20 cellular contexts compared by ENCODE assay signal in genomic region chr2:141035846-141036420, GRCh38.
"Had no signal": no experiment of that assay in that cellular context is flagged by ENCODE, and none has a peak within 500 bp of the region (broad histone marks: within the 10 kb centered on the region; RNA-seq: fewer than 3 reads in every experiment).

No MANE protein-coding gene starts in this region.

- H3K9me3 ChIP-seq: esophagus squamous epithelium, mucosa of descending colon, pancreas, tibial artery, upper lobe of left lung, uterus had no signal

- H3K27me3 ChIP-seq: esophagus squamous epithelium, tibial artery, upper lobe of left lung, uterus had no signal

- H3K9me3 Mint-ChIP-seq: stimulated activated naive CD8-positive, alpha-beta T cell treated with anti-CD3 and anti-CD28 coated beads, Interleukin-15, Interleukin-2, amounts not matched to agents 100 ng/mL and 50 ng/mL, for 24 hours had no signal

- H3K4me1 Mint-ChIP-seq: naive thymus-derived CD8-positive, alpha-beta T cell; stimulated activated effector memory CD8-positive, alpha-beta T cell treated with anti-CD3 and anti-CD28 coated beads, Interleukin-12 subunit alpha, Interleukin-12 subunit beta, amount 100 ng/mL, for 72 hours had no signal

- H3K36me3 ChIP-seq: esophagus squamous epithelium, pancreas, tibial artery, upper lobe of left lung, uterus had no signal

- H3K4me1 ChIP-seq: esophagus squamous epithelium, pancreas, tibial artery, upper lobe of left lung, uterus had no signal

- DNase-seq: effector memory CD8-positive, alpha-beta T cell; esophagus squamous epithelium; foreskin melanocyte; head of caudate nucleus; hippocampal formation; kidney glomerular epithelial cell; mammary epithelial cell; mucosa of descending colon; naive thymus-derived CD8-positive, alpha-beta T cell; nucleus accumbens; pancreas; right cardiac atrium; stimulated activated CD4-positive, alpha-beta T cell treated with anti-CD3 and anti-CD28 coated beads, Interleukin-4, amount 100 ng/mL, for 1 hour; stimulated activated CD8-positive, alpha-beta memory T cell treated with anti-CD3 and anti-CD28 coated beads, Interleukin-4, amount 100 ng/mL, for 48 hours; tibial artery; upper lobe of left lung; uterus had no signal

- H3K27ac Mint-ChIP-seq: effector memory CD8-positive, alpha-beta T cell; naive thymus-derived CD8-positive, alpha-beta T cell; progenitor cell of endocrine pancreas; stimulated activated effector memory CD8-positive, alpha-beta T cell treated with anti-CD3 and anti-CD28 coated beads, Interleukin-12 subunit alpha, Interleukin-12 subunit beta, amount 100 ng/mL, for 72 hours; stimulated activated naive CD8-positive, alpha-beta T cell treated with anti-CD3 and anti-CD28 coated beads, Interleukin-15, Interleukin-2, amounts not matched to agents 100 ng/mL and 50 ng/mL, for 24 hours had no signal

- H3K4me3 Mint-ChIP-seq: effector memory CD8-positive, alpha-beta T cell; naive thymus-derived CD8-positive, alpha-beta T cell; stimulated activated effector memory CD8-positive, alpha-beta T cell treated with anti-CD3 and anti-CD28 coated beads, Interleukin-12 subunit alpha, Interleukin-12 subunit beta, amount 100 ng/mL, for 72 hours; stimulated activated naive CD8-positive, alpha-beta T cell treated with anti-CD3 and anti-CD28 coated beads, Interleukin-15, Interleukin-2, amounts not matched to agents 100 ng/mL and 50 ng/mL, for 24 hours had no signal

- H3K36me3 Mint-ChIP-seq: naive thymus-derived CD8-positive, alpha-beta T cell; stimulated activated effector memory CD8-positive, alpha-beta T cell treated with anti-CD3 and anti-CD28 coated beads, Interleukin-12 subunit alpha, Interleukin-12 subunit beta, amount 100 ng/mL, for 72 hours had no signal

- H3K27ac ChIP-seq: esophagus squamous epithelium, pancreas, tibial artery, upper lobe of left lung, uterus had no signal

- ATAC-seq: effector memory CD8-positive, alpha-beta T cell; mucosa of descending colon; naive thymus-derived CD8-positive, alpha-beta T cell; pancreas; right cardiac atrium; stimulated activated effector memory CD8-positive, alpha-beta T cell treated with anti-CD3 and anti-CD28 coated beads, Interleukin-12 subunit alpha, Interleukin-12 subunit beta, amount 100 ng/mL, for 72 hours had no signal

- H3K27me3 Mint-ChIP-seq: effector memory CD8-positive, alpha-beta T cell; naive thymus-derived CD8-positive, alpha-beta T cell; progenitor cell of endocrine pancreas; stimulated activated naive CD8-positive, alpha-beta T cell treated with anti-CD3 and anti-CD28 coated beads, Interleukin-15, Interleukin-2, amounts not matched to agents 100 ng/mL and 50 ng/mL, for 24 hours had no signal

- H3K4me3 ChIP-seq: esophagus squamous epithelium, mucosa of descending colon, pancreas, tibial artery, upper lobe of left lung, uterus had no signal
